ENCODE assay signal across 11 cellular contexts in genomic region chr2:215371915-215372897, GRCh38.
"Had no signal": no experiment of that assay in that cellular context is flagged by ENCODE, and none has a peak within 500 bp of the region (broad histone marks: within the 10 kb centered on the region; RNA-seq: fewer than 3 reads in every experiment).

No MANE protein-coding gene starts in this region.

- DNase-seq: activated CD4-positive, alpha-beta T cell treated with anti-CD3 and anti-CD28 coated beads, Interleukin-2, amount 50 U/mL, for 1 hour; activated naive CD4-positive, alpha-beta T cell; activated naive CD8-positive, alpha-beta T cell treated with anti-CD3 and anti-CD28 coated beads, Interleukin-2, amount 50 U/mL, for 24 hours; aorta; left lung; naive thymus-derived CD8-positive, alpha-beta T cell; small intestine; stimulated activated CD4-positive, alpha-beta T cell treated with anti-CD3 and anti-CD28 coated beads, Interleukin-4, amount 100 ng/mL, for 4 hours had no signal

- H3K36me3 ChIP-seq: neutrophil had no signal

- H3K4me3 ChIP-seq: hepatocyte, left lung had no signal

- H3K9me3 Mint-ChIP-seq: naive thymus-derived CD8-positive, alpha-beta T cell; stimulated activated naive CD8-positive, alpha-beta T cell treated with anti-CD3 and anti-CD28 coated beads, Interleukin-15, Interleukin-2, amounts not matched to agents 100 ng/mL and 50 ng/mL, for 24 hours had no signal

- H3K4me1 Mint-ChIP-seq: activated naive CD8-positive, alpha-beta T cell treated with anti-CD3 and anti-CD28 coated beads, Interleukin-2, amount 50 U/mL, for 24 hours; naive thymus-derived CD8-positive, alpha-beta T cell had no signal

- H3K9me3 ChIP-seq: left lung, neutrophil had no signal

- H3K27ac Mint-ChIP-seq: activated naive CD8-positive, alpha-beta T cell treated with anti-CD3 and anti-CD28 coated beads, Interleukin-2, amount 50 U/mL, for 24 hours; naive thymus-derived CD8-positive, alpha-beta T cell; stimulated activated naive CD8-positive, alpha-beta T cell treated with anti-CD3 and anti-CD28 coated beads, Interleukin-15, Interleukin-2, amounts not matched to agents 100 ng/mL and 50 ng/mL, for 24 hours had no signal

- H3K27me3 Mint-ChIP-seq: activated naive CD8-positive, alpha-beta T cell treated with anti-CD3 and anti-CD28 coated beads, Interleukin-2, amount 50 U/mL, for 24 hours; naive thymus-derived CD8-positive, alpha-beta T cell; stimulated activated naive CD8-positive, alpha-beta T cell treated with anti-CD3 and anti-CD28 coated beads, Interleukin-15, Interleukin-2, amounts not matched to agents 100 ng/mL and 50 ng/mL, for 24 hours had no signal

- H3K27ac ChIP-seq: hepatocyte, left lung, neutrophil had no signal

- H3K27me3 ChIP-seq: hepatocyte, left lung, neutrophil had no signal

- H3K4me3 Mint-ChIP-seq: activated naive CD8-positive, alpha-beta T cell treated with anti-CD3 and anti-CD28 coated beads, Interleukin-2, amount 50 U/mL, for 24 hours; naive thymus-derived CD8-positive, alpha-beta T cell; stimulated activated naive CD8-positive, alpha-beta T cell treated with anti-CD3 and anti-CD28 coated beads, Interleukin-15, Interleukin-2, amounts not matched to agents 100 ng/mL and 50 ng/mL, for 24 hours had no signal

- H3K4me1 ChIP-seq: left lung had no signal
